Comparison of ENCODE assay signal across 1 cellular context in the genomic region with DNA sequence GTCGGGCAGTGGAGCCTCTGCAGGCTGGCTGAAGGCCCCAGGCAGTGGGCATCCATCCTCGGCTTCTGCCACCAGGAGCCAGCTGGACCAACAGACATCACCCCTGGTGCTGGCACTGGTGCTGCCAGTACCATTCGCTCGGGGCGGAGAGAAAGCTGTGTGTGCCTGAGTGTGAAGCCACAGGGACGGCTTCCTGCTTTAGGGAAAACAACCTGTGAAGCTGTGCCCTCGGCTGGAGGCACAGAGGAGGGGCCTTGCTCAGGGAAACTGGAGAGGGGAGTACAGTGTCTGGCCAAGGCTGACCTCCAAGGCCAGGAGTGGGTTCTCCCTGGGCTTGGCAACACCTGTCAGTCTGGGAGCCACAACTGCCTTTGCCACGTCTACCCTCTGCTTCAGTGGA.
TF ChIP-seq lines count a peak whose summit lies in the region.

No MANE protein-coding gene starts in this region.

TF ChIP-seq in GM12878, 131 proteins besides CTCF, POLR2A, EP300 and RAD21:
- TF ChIP-seq, protein P1, sequence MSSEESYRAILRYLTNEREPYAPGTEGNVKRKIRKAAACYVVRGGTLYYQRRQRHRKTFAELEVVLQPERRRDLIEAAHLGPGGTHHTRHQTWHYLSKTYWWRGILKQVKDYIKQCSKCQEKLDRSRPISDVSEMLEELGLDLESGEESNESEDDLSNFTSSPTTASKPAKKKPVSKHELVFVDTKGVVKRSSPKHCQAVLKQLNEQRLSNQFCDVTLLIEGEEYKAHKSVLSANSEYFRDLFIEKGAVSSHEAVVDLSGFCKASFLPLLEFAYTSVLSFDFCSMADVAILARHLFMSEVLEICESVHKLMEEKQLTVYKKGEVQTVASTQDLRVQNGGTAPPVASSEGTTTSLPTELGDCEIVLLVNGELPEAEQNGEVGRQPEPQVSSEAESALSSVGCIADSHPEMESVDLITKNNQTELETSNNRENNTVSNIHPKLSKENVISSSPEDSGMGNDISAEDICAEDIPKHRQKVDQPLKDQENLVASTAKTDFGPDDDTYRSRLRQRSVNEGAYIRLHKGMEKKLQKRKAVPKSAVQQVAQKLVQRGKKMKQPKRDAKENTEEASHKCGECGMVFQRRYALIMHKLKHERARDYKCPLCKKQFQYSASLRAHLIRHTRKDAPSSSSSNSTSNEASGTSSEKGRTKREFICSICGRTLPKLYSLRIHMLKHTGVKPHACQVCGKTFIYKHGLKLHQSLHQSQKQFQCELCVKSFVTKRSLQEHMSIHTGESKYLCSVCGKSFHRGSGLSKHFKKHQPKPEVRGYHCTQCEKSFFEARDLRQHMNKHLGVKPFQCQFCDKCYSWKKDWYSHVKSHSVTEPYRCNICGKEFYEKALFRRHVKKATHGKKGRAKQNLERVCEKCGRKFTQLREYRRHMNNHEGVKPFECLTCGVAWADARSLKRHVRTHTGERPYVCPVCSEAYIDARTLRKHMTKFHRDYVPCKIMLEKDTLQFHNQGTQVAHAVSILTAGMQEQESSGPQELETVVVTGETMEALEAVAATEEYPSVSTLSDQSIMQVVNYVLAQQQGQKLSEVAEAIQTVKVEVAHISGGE (CRISPR knock-in tag; IDR thresholded peaks at IDR 0.05), result no peak
- no peak for TF ChIP-seq SP1 (IDR thresholded peaks at IDR 0.05; ENCODE audit: low read depth, low read length)
- TF ChIP-seq CEBPB (IDR thresholded peaks at IDR 0.05; ENCODE audit: borderline replicate concordance in 1 of 2, low read depth in 2 of 2, low read length in 2 of 2), result no peak
- TF ChIP-seq EZH2 (IDR thresholded peaks at IDR 0.05; ENCODE audit: borderline replicate concordance, control insufficient read depth, low read depth, low read length), result no peak
- TF ChIP-seq, protein P2, sequence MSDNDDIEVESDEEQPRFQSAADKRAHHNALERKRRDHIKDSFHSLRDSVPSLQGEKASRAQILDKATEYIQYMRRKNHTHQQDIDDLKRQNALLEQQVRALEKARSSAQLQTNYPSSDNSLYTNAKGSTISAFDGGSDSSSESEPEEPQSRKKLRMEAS (IDR thresholded peaks at IDR 0.05; ENCODE audit: low read depth, low read length), result no peak
- TF ChIP-seq, protein P3, sequence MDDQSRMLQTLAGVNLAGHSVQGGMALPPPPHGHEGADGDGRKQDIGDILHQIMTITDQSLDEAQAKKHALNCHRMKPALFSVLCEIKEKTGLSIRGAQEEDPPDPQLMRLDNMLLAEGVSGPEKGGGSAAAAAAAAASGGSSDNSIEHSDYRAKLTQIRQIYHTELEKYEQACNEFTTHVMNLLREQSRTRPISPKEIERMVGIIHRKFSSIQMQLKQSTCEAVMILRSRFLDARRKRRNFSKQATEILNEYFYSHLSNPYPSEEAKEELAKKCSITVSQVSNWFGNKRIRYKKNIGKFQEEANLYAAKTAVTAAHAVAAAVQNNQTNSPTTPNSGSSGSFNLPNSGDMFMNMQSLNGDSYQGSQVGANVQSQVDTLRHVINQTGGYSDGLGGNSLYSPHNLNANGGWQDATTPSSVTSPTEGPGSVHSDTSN (IDR thresholded peaks at IDR 0.05; ENCODE audit: insufficient replicate concordance, low read depth, low read length), result no peak
- no peak for TF ChIP-seq CBFB (IDR thresholded peaks at IDR 0.05; ENCODE audit: low read depth)
- TF ChIP-seq NFIC (IDR thresholded peaks at IDR 0.05; ENCODE audit: low read depth, low read length), result no peak
- TF ChIP-seq, protein P4, sequence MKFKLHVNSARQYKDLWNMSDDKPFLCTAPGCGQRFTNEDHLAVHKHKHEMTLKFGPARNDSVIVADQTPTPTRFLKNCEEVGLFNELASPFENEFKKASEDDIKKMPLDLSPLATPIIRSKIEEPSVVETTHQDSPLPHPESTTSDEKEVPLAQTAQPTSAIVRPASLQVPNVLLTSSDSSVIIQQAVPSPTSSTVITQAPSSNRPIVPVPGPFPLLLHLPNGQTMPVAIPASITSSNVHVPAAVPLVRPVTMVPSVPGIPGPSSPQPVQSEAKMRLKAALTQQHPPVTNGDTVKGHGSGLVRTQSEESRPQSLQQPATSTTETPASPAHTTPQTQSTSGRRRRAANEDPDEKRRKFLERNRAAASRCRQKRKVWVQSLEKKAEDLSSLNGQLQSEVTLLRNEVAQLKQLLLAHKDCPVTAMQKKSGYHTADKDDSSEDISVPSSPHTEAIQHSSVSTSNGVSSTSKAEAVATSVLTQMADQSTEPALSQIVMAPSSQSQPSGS (IDR thresholded peaks at IDR 0.05; ENCODE audit: low read length), result no peak
- TF ChIP-seq CREM (IDR thresholded peaks at IDR 0.05; ENCODE audit: low read depth), result no peak
- TF ChIP-seq FOXK2 (IDR thresholded peaks at IDR 0.05), result no peak
- TF ChIP-seq CHD1 (IDR thresholded peaks at IDR 0.05; ENCODE audit: low read depth, low read length), result no peak
- TF ChIP-seq SPI1 (IDR thresholded peaks at IDR 0.05; ENCODE audit: borderline replicate concordance, insufficient read depth, low read depth, low read length), result no peak
- no peak for TF ChIP-seq POLR2AphosphoS5 (IDR thresholded peaks at IDR 0.05; ENCODE audit: low read length)
- no peak for TF ChIP-seq JUNB (IDR thresholded peaks at IDR 0.05)
- TF ChIP-seq, protein P5, sequence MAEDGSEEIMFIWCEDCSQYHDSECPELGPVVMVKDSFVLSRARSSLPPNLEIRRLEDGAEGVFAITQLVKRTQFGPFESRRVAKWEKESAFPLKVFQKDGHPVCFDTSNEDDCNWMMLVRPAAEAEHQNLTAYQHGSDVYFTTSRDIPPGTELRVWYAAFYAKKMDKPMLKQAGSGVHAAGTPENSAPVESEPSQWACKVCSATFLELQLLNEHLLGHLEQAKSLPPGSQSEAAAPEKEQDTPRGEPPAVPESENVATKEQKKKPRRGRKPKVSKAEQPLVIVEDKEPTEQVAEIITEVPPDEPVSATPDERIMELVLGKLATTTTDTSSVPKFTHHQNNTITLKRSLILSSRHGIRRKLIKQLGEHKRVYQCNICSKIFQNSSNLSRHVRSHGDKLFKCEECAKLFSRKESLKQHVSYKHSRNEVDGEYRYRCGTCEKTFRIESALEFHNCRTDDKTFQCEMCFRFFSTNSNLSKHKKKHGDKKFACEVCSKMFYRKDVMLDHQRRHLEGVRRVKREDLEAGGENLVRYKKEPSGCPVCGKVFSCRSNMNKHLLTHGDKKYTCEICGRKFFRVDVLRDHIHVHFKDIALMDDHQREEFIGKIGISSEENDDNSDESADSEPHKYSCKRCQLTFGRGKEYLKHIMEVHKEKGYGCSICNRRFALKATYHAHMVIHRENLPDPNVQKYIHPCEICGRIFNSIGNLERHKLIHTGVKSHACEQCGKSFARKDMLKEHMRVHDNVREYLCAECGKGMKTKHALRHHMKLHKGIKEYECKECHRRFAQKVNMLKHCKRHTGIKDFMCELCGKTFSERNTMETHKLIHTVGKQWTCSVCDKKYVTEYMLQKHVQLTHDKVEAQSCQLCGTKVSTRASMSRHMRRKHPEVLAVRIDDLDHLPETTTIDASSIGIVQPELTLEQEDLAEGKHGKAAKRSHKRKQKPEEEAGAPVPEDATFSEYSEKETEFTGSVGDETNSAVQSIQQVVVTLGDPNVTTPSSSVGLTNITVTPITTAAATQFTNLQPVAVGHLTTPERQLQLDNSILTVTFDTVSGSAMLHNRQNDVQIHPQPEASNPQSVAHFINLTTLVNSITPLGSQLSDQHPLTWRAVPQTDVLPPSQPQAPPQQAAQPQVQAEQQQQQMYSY (CRISPR knock-in tag; IDR thresholded peaks at IDR 0.05), result no peak
- TF ChIP-seq SRF (IDR thresholded peaks at IDR 0.05; ENCODE audit: low read depth in 2 of 2, low read length in 2 of 2), result no peak
- no peak for TF ChIP-seq ZSCAN29 (IDR thresholded peaks at IDR 0.05)
- TF ChIP-seq, protein P6, sequence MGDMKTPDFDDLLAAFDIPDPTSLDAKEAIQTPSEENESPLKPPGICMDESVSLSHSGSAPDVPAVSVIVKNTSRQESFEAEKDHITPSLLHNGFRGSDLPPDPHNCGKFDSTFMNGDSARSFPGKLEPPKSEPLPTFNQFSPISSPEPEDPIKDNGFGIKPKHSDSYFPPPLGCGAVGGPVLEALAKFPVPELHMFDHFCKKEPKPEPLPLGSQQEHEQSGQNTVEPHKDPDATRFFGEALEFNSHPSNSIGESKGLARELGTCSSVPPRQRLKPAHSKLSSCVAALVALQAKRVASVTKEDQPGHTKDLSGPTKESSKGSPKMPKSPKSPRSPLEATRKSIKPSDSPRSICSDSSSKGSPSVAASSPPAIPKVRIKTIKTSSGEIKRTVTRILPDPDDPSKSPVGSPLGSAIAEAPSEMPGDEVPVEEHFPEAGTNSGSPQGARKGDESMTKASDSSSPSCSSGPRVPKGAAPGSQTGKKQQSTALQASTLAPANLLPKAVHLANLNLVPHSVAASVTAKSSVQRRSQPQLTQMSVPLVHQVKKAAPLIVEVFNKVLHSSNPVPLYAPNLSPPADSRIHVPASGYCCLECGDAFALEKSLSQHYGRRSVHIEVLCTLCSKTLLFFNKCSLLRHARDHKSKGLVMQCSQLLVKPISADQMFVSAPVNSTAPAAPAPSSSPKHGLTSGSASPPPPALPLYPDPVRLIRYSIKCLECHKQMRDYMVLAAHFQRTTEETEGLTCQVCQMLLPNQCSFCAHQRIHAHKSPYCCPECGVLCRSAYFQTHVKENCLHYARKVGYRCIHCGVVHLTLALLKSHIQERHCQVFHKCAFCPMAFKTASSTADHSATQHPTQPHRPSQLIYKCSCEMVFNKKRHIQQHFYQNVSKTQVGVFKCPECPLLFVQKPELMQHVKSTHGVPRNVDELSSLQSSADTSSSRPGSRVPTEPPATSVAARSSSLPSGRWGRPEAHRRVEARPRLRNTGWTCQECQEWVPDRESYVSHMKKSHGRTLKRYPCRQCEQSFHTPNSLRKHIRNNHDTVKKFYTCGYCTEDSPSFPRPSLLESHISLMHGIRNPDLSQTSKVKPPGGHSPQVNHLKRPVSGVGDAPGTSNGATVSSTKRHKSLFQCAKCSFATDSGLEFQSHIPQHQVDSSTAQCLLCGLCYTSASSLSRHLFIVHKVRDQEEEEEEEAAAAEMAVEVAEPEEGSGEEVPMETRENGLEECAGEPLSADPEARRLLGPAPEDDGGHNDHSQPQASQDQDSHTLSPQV (IDR thresholded peaks at IDR 0.05), result no peak
